ENCODE assay signal across 8 cellular contexts in genomic region chr1:32965251-32965643, GRCh38. TPM values are rescaled to one million over a fixed set of nuclear protein-coding genes. Genes with fewer than 3 reads are reported as not detected.
DNase-seq lines count a peak whose midpoint lies in the region; ATAC-seq lines count a peak whose summit lies in the region.

No MANE protein-coding gene starts in this region.

- H3K9me3 ChIP-seq in thymus (ENCODE audit: control insufficient read depth): no peaks in the 10 kb centered on the region

- WGBS in thymus: 75% methylated on average over 2 of the region's 2 CpGs

- no peak overlapping the region for H3K27ac ChIP-seq in thymus (ENCODE audit: low read depth)

- peaks cover 4% of the 10 kb centered on the region for H3K4me1 ChIP-seq in thymus (ENCODE audit: control insufficient read depth, insufficient read depth, low read length)

- no peak for DNase-seq in activated CD8-positive, alpha-beta memory T cell treated with anti-CD3 and anti-CD28 coated beads, Interleukin-2, amount 10 ng/mL, durations not matched to agents 7 days and 5 days
- no peak for DNase-seq in activated CD8-positive, alpha-beta memory T cell treated with anti-CD3 and anti-CD28 coated beads for 24 hours
- DNase-seq in left kidney (ENCODE audit: low read depth, low spot score) (peak; percentile 47), NCI-H69 (lab: John Stamatoyannopoulos, UW) (no peak), NCI-H1436 (lab: John Stamatoyannopoulos, UW) (no peak)

- H3K27me3 Mint-ChIP-seq in activated CD8-positive, alpha-beta memory T cell treated with anti-CD3 and anti-CD28 coated beads, Interleukin-2, amount 10 ng/mL, durations not matched to agents 7 days and 5 days: no peaks in the 10 kb centered on the region
- H3K27me3 Mint-ChIP-seq in activated naive CD8-positive, alpha-beta T cell: peaks cover 3% of the 10 kb centered on the region

- ATAC-seq in activated CD8-positive, alpha-beta memory T cell treated with anti-CD3 and anti-CD28 coated beads, Interleukin-2, amount 10 ng/mL, durations not matched to agents 7 days and 5 days: no peak
- ATAC-seq in HG03521 (IDR thresholded peaks at IDR 0.05; ENCODE audit: unreplicated experiment): no peak

- H3K36me3 Mint-ChIP-seq in activated CD8-positive, alpha-beta memory T cell treated with anti-CD3 and anti-CD28 coated beads, Interleukin-2, amount 10 ng/mL, durations not matched to agents 7 days and 5 days: peaks cover 4% of the 10 kb centered on the region
- H3K36me3 Mint-ChIP-seq in activated naive CD8-positive, alpha-beta T cell: peaks cover 4% of the 10 kb centered on the region

- peak overlapping the region; percentile 91 for H3K27ac Mint-ChIP-seq in activated CD8-positive, alpha-beta memory T cell treated with anti-CD3 and anti-CD28 coated beads, Interleukin-2, amount 10 ng/mL, durations not matched to agents 7 days and 5 days
- H3K27ac Mint-ChIP-seq in activated naive CD8-positive, alpha-beta T cell: peak overlapping the region; percentile 90

- H3K27me3 ChIP-seq in thymus (ENCODE audit: control insufficient read depth, insufficient read depth): no peaks in the 10 kb centered on the region

- H3K36me3 ChIP-seq in thymus (ENCODE audit: control insufficient read depth, insufficient read depth): no peaks in the 10 kb centered on the region

- H3K9me3 Mint-ChIP-seq in activated CD8-positive, alpha-beta memory T cell treated with anti-CD3 and anti-CD28 coated beads, Interleukin-2, amount 10 ng/mL, durations not matched to agents 7 days and 5 days (ENCODE audit: low read depth): no peaks in the 10 kb centered on the region
- no peaks in the 10 kb centered on the region for H3K9me3 Mint-ChIP-seq in activated naive CD8-positive, alpha-beta T cell (ENCODE audit: low read depth)

- peak overlapping the region; percentile 71 for H3K4me3 Mint-ChIP-seq in activated CD8-positive, alpha-beta memory T cell treated with anti-CD3 and anti-CD28 coated beads, Interleukin-2, amount 10 ng/mL, durations not matched to agents 7 days and 5 days
- H3K4me3 Mint-ChIP-seq in activated naive CD8-positive, alpha-beta T cell: peak overlapping the region; percentile 90

- CTCF ChIA-PET in activated CD8-positive, alpha-beta memory T cell treated with anti-CD3 and anti-CD28 coated beads, Interleukin-2, amount 10 ng/mL, durations not matched to agents 7 days and 5 days (lab: Charles Lee): interaction anchor here (0.7 to 1.6 kb wide), 9 partner anchors 9 to 137 kb away, joined by 3 to 4 read pairs (median 4); no protein-coding TSS in a partner anchor

- H3K4me1 Mint-ChIP-seq in activated CD8-positive, alpha-beta memory T cell treated with anti-CD3 and anti-CD28 coated beads, Interleukin-2, amount 10 ng/mL, durations not matched to agents 7 days and 5 days: peaks cover 54% of the 10 kb centered on the region
- peaks cover 37% of the 10 kb centered on the region for H3K4me1 Mint-ChIP-seq in activated naive CD8-positive, alpha-beta T cell (ENCODE audit: low read depth)

- H3K4me3 ChIP-seq in thymus (ENCODE audit: low read length): peak overlapping the region; percentile 78

RNA-seq across cellular contexts. Expression of gene RNF19B, which starts 0.6 kb away (rescaled TPM):
- 10 to 100 TPM; 31.6 to 47.4 TPM for total RNA-seq in activated CD8-positive, alpha-beta memory T cell treated with anti-CD3 and anti-CD28 coated beads, Interleukin-2, amount 10 ng/mL, durations not matched to agents 7 days and 5 days
- 12.7 TPM for polyA plus RNA-seq in thymus
